Comparison of ENCODE assay signal across 1 cellular context in the genomic region with DNA sequence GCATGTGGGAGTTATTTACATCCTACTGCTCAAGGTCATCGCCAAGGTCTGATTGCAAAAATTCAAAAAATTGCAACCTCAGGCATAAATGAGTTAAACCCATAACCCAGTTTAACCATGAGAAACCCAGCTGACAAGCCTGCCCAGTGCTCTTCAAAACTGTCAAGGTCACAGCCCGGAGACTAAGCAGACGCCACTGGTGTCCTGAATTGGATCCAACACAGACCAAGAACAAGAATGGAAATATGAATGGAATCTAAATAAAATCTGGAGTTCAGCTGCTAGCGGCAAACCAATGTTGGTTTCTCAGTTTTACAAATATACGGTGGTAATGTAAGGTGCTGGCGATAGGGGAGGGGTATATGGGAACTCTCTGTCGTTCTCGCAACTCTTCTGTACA.
TF ChIP-seq lines count a peak whose summit lies in the region.

No MANE protein-coding gene starts in this region.

TF ChIP-seq in HepG2, 621 proteins besides CTCF, POLR2A, EP300 and RAD21 (continued from another document):
- TF ChIP-seq PRMT3 (CRISPR knock-in tag; IDR thresholded peaks at IDR 0.05; ENCODE audit: borderline replicate concordance, low read depth) (no peak), SIX4 (CRISPR knock-in tag; IDR thresholded peaks at IDR 0.05) (no peak), SP140L (CRISPR knock-in tag; IDR thresholded peaks at IDR 0.05; ENCODE audit: borderline replicate concordance) (no peak), ZNF333 (CRISPR knock-in tag; IDR thresholded peaks at IDR 0.05; ENCODE audit: borderline replicate concordance) (no peak), MIER3 (CRISPR knock-in tag; IDR thresholded peaks at IDR 0.05; ENCODE audit: borderline replicate concordance) (no peak)
